In the genomic region with DNA sequence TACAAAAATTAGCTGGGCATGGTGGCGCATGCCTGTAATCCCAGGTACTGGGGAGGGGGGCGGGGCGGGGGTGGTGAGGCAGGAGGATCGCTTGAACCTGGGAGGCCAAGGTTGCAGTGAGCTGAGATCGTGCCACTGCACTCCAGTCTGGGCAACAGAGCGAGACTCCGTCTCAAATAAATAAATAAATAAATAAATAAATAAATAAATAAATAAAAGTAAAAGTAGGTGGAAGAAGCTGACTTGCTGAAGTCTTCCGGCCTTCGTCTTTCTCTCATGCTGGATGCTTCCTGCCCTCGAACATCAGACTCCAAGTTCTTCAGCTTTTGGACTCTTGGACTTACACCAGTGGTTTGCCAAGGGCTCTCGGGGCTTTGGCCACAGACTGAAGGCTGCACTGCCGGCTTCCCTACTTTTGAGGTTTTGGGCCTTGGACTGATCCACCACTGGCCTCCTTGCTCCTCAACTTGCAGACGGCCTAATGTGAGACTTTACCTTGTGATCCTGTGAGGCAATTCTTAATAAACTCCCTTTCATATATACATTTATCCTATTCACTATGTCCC, we compare ENCODE assay signal across 6 cellular contexts. TPM values are rescaled to one million over a fixed set of nuclear protein-coding genes. Genes with fewer than 3 reads are reported as not detected.
DNase-seq lines count a peak whose midpoint lies in the region; ATAC-seq and TF ChIP-seq lines count a peak whose summit lies in the region.
"Not testable (repeated sequence)": the region's sequence is repeated elsewhere in the genome, so short reads cannot be mapped to it uniquely, and the experiment has no call there.

No MANE protein-coding gene starts in this region.

- H3K4me3 ChIP-seq in DOHH2 (ENCODE audit: low read length) (peak overlapping the region; percentile 84), RWPE2 (ENCODE audit: severe bottlenecking) (peak overlapping the region; percentile 65), astrocyte of the cerebellum (ENCODE audit: low read depth, low read length) (peak overlapping the region; percentile 65), gastroesophageal sphincter (peak overlapping the region; percentile 38 to 60)

- H3K27me3 Mint-ChIP-seq in naive B cell, result not testable (repeated sequence)

- peak overlapping the region; percentile 89 to 96 (median 96) for H3K4me3 Mint-ChIP-seq in naive B cell

- peaks cover 27% of the 10 kb centered on the region for H3F3A ChIP-seq in DOHH2 (ENCODE audit: control insufficient read depth, insufficient read depth)

- H3K27ac Mint-ChIP-seq in naive B cell, result peak overlapping the region; percentile 86 to 98 (median 97)

- TF ChIP-seq EP300 in gastroesophageal sphincter (IDR thresholded peaks at IDR 0.05), result not testable (repeated sequence)

- H3K27ac ChIP-seq in DOHH2 (ENCODE audit: low read depth, low read length), result peak overlapping the region; percentile 67
- H3K27ac ChIP-seq in RWPE2 (ENCODE audit: poor library complexity, severe bottlenecking), result peak overlapping the region; percentile 46
- peak overlapping the region; percentile 62 to 97 (median 93) for H3K27ac ChIP-seq in gastroesophageal sphincter
- H3K27ac ChIP-seq in substantia nigra (ENCODE audit: low read depth, low read length, poor library complexity, severe bottlenecking), result peak overlapping the region; percentile 86

- H3K9me3 Mint-ChIP-seq in naive B cell, result not testable (repeated sequence)

- not testable (repeated sequence) for H3K27me3 ChIP-seq in DOHH2 (ENCODE audit: control insufficient read depth, low read length); RWPE2 (ENCODE audit: insufficient read depth, poor library complexity, severe bottlenecking); gastroesophageal sphincter

- not testable (repeated sequence) for H3K9me2 ChIP-seq in DOHH2 (replicated peaks; ENCODE audit: control insufficient read depth, low read length)

- 46 to 50% methylated on average over 6 to 8 of the region's 13 CpGs for WGBS in gastroesophageal sphincter (ENCODE audit: low coverage in 1 of 2), 2 donors

- H4K20me1 ChIP-seq in DOHH2 (ENCODE audit: control insufficient read depth, insufficient read depth, low read depth, low read length), result not testable (repeated sequence)

- H3K4me1 ChIP-seq in DOHH2 (ENCODE audit: control insufficient read depth, low read length) (peaks cover 14% of the 10 kb centered on the region), RWPE2 (ENCODE audit: insufficient read depth, poor library complexity, severe bottlenecking) (peaks cover 16% of the 10 kb centered on the region), gastroesophageal sphincter (peaks cover 2 to 33% (median 8%) of the 10 kb centered on the region in 3 donors)

- ATAC-seq in RWPE2 (ENCODE audit: low read depth); gastroesophageal sphincter; naive B cell (ENCODE audit: low read depth in 2 of 2): not testable (repeated sequence)

- TF ChIP-seq CTCF in DOHH2 (IDR thresholded peaks at IDR 0.05; ENCODE audit: low read depth, low read length, poor library complexity, severe bottlenecking); RWPE2 (IDR thresholded peaks at IDR 0.05; ENCODE audit: poor library complexity, severe bottlenecking); astrocyte of the cerebellum (IDR thresholded peaks at IDR 0.05; ENCODE audit: low read depth, low read length, missing control alignments); gastroesophageal sphincter (IDR thresholded peaks at IDR 0.05): not testable (repeated sequence)

- H3K4me1 Mint-ChIP-seq in naive B cell, result peaks cover 16 to 21% (median 16%) of the 10 kb centered on the region in 3 donors

- not testable (repeated sequence) for DNase-seq in RWPE2 (ENCODE audit: low spot score); astrocyte of the cerebellum (ENCODE audit: low read depth); naive B cell
- peak in 3 of 49 donors; percentile 28 to 33 (median 29) for DNase-seq in substantia nigra (lab: John Stamatoyannopoulos, UW)

- H3K36me3 ChIP-seq in DOHH2 (ENCODE audit: control insufficient read depth, low read length) (peaks cover 15% of the 10 kb centered on the region), gastroesophageal sphincter (peaks cover 0 to 24% of the 10 kb centered on the region in 2 donors)
- not testable (repeated sequence) for H3K36me3 ChIP-seq in RWPE2 (ENCODE audit: low read depth)

- peak overlapping the region; percentile 75 for H3K4me2 ChIP-seq in DOHH2 (ENCODE audit: low read length)

- in situ Hi-C loops in astrocyte of the cerebellum (cut with HindIII; ENCODE audit: low sequenced_read_pairs), result not testable (repeated sequence)

- H3K36me3 Mint-ChIP-seq in naive B cell, result not testable (repeated sequence)

- H3K9me3 ChIP-seq in DOHH2 (ENCODE audit: control insufficient read depth, insufficient read depth, low read length); RWPE2 (ENCODE audit: severe bottlenecking); gastroesophageal sphincter: not testable (repeated sequence)

- H3K79me2 ChIP-seq in DOHH2 (ENCODE audit: control insufficient read depth, low read length), result not testable (repeated sequence)

- TF ChIP-seq POLR2A in gastroesophageal sphincter (IDR thresholded peaks at IDR 0.05), result not testable (repeated sequence)

RNA-seq across cellular contexts. Expression of a gene that starts 0.6 kb away (rescaled TPM):
- total RNA-seq in gastroesophageal sphincter, result 10 to 100 TPM in 3 of 4 donors, 1 to 10 TPM in 1; 9.3 to 18.4 (median 12.5) TPM
- 10 to 100 TPM in 5 of 6 donors, 1 to 10 TPM in 1; 9.5 to 16.6 (median 14.2) TPM for polyA plus RNA-seq in naive B cell (ENCODE audit: low read depth in 6 of 6)

RNA-seq across cellular contexts. Expression of a gene that starts 8.0 kb away (rescaled TPM):
- total RNA-seq in gastroesophageal sphincter, result 10 to 100 TPM; 12.9 to 37.8 (median 15.6) TPM
- 10 to 100 TPM in 3 of 6 donors, 1 to 10 TPM in 3; 2.3 to 13.2 (median 8.0) TPM for polyA plus RNA-seq in naive B cell (ENCODE audit: low read depth in 6 of 6)

RNA-seq across cellular contexts. Expression of a gene that starts 34.0 kb away (rescaled TPM):
- 100 to 1,000 TPM; 102 to 174 (median 103) TPM for total RNA-seq in gastroesophageal sphincter
- 10 to 100 TPM; 60.8 to 88.7 (median 72.1) TPM for polyA plus RNA-seq in naive B cell (ENCODE audit: low read depth in 6 of 6)

RNA-seq across cellular contexts. Expression of a gene that starts 36.3 kb away (rescaled TPM):
- total RNA-seq in gastroesophageal sphincter, result 1 to 10 TPM in 1 of 4 donors, not detected in 3; 1.7 TPM
- not detected for polyA plus RNA-seq in naive B cell (ENCODE audit: low read depth in 6 of 6)

RNA-seq across cellular contexts. Expression of a gene that starts 42.0 kb away (rescaled TPM):
- total RNA-seq in gastroesophageal sphincter, result 10 to 100 TPM; 23.7 to 34.7 (median 28.8) TPM
- polyA plus RNA-seq in naive B cell (ENCODE audit: low read depth in 6 of 6), result 1 to 10 TPM in 5 of 6 donors, under 1 TPM in 1; 0.73 to 5.7 (median 3.9) TPM
